Comparison of ENCODE assay signal across 1 cellular context in the genomic region with DNA sequence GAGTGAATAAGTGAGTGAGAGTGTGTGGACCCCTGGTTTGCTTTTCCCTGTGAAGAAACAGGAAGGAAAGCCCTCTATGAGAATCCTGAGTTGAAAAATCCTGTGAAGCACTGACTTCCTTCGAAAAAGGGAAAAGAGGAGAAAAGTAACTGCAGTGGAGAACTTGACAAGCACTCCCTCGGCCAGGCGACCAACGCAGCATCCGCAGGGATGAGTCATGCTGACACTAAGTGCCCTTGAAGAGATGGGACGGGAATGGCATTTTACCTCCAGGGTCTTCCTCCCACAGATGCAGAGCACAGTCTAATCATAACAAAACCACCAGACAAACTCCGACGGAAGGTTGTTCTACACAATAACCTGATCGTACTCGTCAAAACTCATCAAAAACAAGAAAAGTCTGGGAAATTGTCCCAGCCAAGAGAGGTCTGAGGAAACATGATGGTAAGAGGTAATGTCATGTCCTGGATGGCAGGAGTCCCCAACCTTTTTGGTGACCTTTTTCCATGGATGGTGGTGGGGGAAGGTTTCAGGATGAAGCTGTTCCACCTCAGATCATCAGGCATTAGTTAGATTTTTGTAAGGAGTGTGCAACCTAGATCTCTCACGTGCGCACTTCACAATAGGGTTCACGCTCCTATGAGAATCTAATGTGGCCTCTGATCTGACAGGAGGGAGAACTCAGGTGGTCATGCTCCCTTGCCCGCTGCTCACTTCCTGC.
A peak's percentile ranks its signal among the peaks of the same experiment; 100 is the strongest.
TF ChIP-seq lines count a peak whose summit lies in the region.

No MANE protein-coding gene starts in this region.

TF ChIP-seq in K562, 482 proteins besides CTCF, POLR2A, EP300 and RAD21:
- TF ChIP-seq JUND (IDR thresholded peaks at IDR 0.05; ENCODE audit: borderline replicate concordance, low read depth, low read length) (0 out of 2 replicates have a peak, but pooled peaks have one; percentile 26), JUND (tag; IDR thresholded peaks at IDR 0.05; ENCODE audit: borderline replicate concordance, low read depth, low read length) (no peak), ATF3 (IDR thresholded peaks at IDR 0.05) (0 out of 2 replicates have a peak, but pooled peaks have one; percentile 20), ATF3 (CRISPR knock-in tag; conservative IDR thresholded peaks at IDR 0.05) (no peak), TEAD2 (tag; IDR thresholded peaks at IDR 0.05) (no peak)
